In genomic region chr12:123655420-123655819, GRCh38 we compare ENCODE assay signal across 10 cellular contexts. TPM values are rescaled to one million over a fixed set of nuclear protein-coding genes. Genes with fewer than 3 reads are reported as not detected.
DNase-seq lines count a peak whose midpoint lies in the region; ATAC-seq and TF ChIP-seq lines count a peak whose summit lies in the region.
"Had no signal": no experiment of that assay in that cellular context is flagged by ENCODE, and none has a peak within 500 bp of the region (broad histone marks: within the 10 kb centered on the region; RNA-seq: fewer than 3 reads in every experiment).

No MANE protein-coding gene starts in this region.

- H3K27me3 ChIP-seq in psoas muscle (ENCODE audit: insufficient read depth in 3 of 3, low read length in 2 of 3) = no peaks in the 10 kb centered on the region
- H3K27me3 ChIP-seq in effector memory CD4-positive, alpha-beta T cell (replicated peaks; ENCODE audit: control insufficient read depth, insufficient read depth, low read length, poor library complexity, severe bottlenecking) = no peaks in the 10 kb centered on the region

- H3K27ac Mint-ChIP-seq in natural killer cell = no peak overlapping the region
- H3K27ac Mint-ChIP-seq: activated CD4-positive, alpha-beta T cell treated with anti-CD3 and anti-CD28 coated beads, Interleukin-2, amount 10 ng/mL, durations not matched to agents 24 days and 14 days; activated naive CD8-positive, alpha-beta T cell treated with anti-CD3 and anti-CD28 coated beads, Interleukin-2, amount 10 ng/mL, durations not matched to agents 7 days and 5 days had no signal

- peaks cover 2 to 88% of the 10 kb centered on the region in 2 donors for H3K36me3 ChIP-seq in psoas muscle (ENCODE audit: insufficient read depth in 1 of 2, low read depth in 1 of 2)
- H3K36me3 ChIP-seq in effector memory CD4-positive, alpha-beta T cell (ENCODE audit: control insufficient read depth, insufficient read depth, low read length) = peaks cover 27% of the 10 kb centered on the region

- 50 to 54% (median 54%) methylated on average over 5 of the region's 5 CpGs for WGBS in psoas muscle, 3 donors

- H3K9me3 Mint-ChIP-seq in natural killer cell = no peaks in the 10 kb centered on the region
- H3K9me3 Mint-ChIP-seq: activated CD4-positive, alpha-beta T cell treated with anti-CD3 and anti-CD28 coated beads, Interleukin-2, amount 10 ng/mL, durations not matched to agents 24 days and 14 days; activated naive CD8-positive, alpha-beta T cell treated with anti-CD3 and anti-CD28 coated beads, Interleukin-2, amount 10 ng/mL, durations not matched to agents 7 days and 5 days had no signal

- H3K36me3 Mint-ChIP-seq in natural killer cell = peaks cover 11% of the 10 kb centered on the region

- peak; percentile 40 for DNase-seq in GM19238 (ENCODE audit: insufficient read length, low spot score)
- DNase-seq in psoas muscle = no peak
- DNase-seq in NCI-H2227 (lab: John Stamatoyannopoulos, UW; ENCODE audit: unreplicated experiment) = no peak
- DNase-seq in effector memory CD4-positive, alpha-beta T cell = no peak
- DNase-seq in natural killer cell = no peak
- DNase-seq: activated CD4-positive, alpha-beta T cell treated with anti-CD3 and anti-CD28 coated beads, Interleukin-2, amount 10 ng/mL, durations not matched to agents 24 days and 14 days; activated naive CD8-positive, alpha-beta T cell treated with anti-CD3 and anti-CD28 coated beads, Interleukin-2, amount 10 ng/mL, durations not matched to agents 7 days and 5 days; NCI-H1048 had no signal

- H3K4me1 Mint-ChIP-seq in natural killer cell = no peaks in the 10 kb centered on the region

- H3K4me3 Mint-ChIP-seq in natural killer cell = no peak overlapping the region
- H3K4me3 Mint-ChIP-seq: activated CD4-positive, alpha-beta T cell treated with anti-CD3 and anti-CD28 coated beads, Interleukin-2, amount 10 ng/mL, durations not matched to agents 24 days and 14 days; activated naive CD8-positive, alpha-beta T cell treated with anti-CD3 and anti-CD28 coated beads, Interleukin-2, amount 10 ng/mL, durations not matched to agents 7 days and 5 days had no signal

- H3K4me1 ChIP-seq in psoas muscle = peaks cover 10% of the 10 kb centered on the region
- H3K4me1 ChIP-seq in effector memory CD4-positive, alpha-beta T cell (ENCODE audit: control insufficient read depth, insufficient read depth, low read length, poor library complexity, severe bottlenecking) = no peaks in the 10 kb centered on the region

- no peaks in the 10 kb centered on the region for H3K27me3 Mint-ChIP-seq in natural killer cell (ENCODE audit: low read depth in 2 of 2)
- H3K27me3 Mint-ChIP-seq: activated CD4-positive, alpha-beta T cell treated with anti-CD3 and anti-CD28 coated beads, Interleukin-2, amount 10 ng/mL, durations not matched to agents 24 days and 14 days; activated naive CD8-positive, alpha-beta T cell treated with anti-CD3 and anti-CD28 coated beads, Interleukin-2, amount 10 ng/mL, durations not matched to agents 7 days and 5 days had no signal

- H3K27ac ChIP-seq in psoas muscle = no peak overlapping the region
- no peak overlapping the region for H3K27ac ChIP-seq in effector memory CD4-positive, alpha-beta T cell (ENCODE audit: insufficient read depth, low read length, poor library complexity, severe bottlenecking)

- ATAC-seq in HG02642 (IDR thresholded peaks at IDR 0.05; ENCODE audit: poor library complexity, unreplicated experiment) = peak; percentile 81
- ATAC-seq in HG03521 (IDR thresholded peaks at IDR 0.05; ENCODE audit: unreplicated experiment) = peak; percentile 85
- ATAC-seq in psoas muscle = peak in 3 of 4 donors; percentile 30 to 48 (median 35)
- no peak for ATAC-seq in natural killer cell

- no peak overlapping the region for H3K4me3 ChIP-seq in psoas muscle
- H3K4me3 ChIP-seq in effector memory CD4-positive, alpha-beta T cell (ENCODE audit: insufficient read depth, low read depth, low read length, poor library complexity, severe bottlenecking) = no peak overlapping the region

- H3K9me3 ChIP-seq in psoas muscle = no peaks in the 10 kb centered on the region
- no peaks in the 10 kb centered on the region for H3K9me3 ChIP-seq in effector memory CD4-positive, alpha-beta T cell (ENCODE audit: control insufficient read depth, low read length)

- intact Hi-C loops in psoas muscle (cut with DNase I) = no loop called here
- intact Hi-C loops in natural killer cell (cut with micrococcal nuclease) = no loop called here

- TF ChIP-seq CTCF in psoas muscle (IDR thresholded peaks at IDR 0.05) = no peak
- no peak for TF ChIP-seq CTCF in natural killer cell (IDR thresholded peaks at IDR 0.05)

RNA-seq across cellular contexts. Expression of gene TCTN2, which starts 15.5 kb away (rescaled TPM):
- total RNA-seq in psoas muscle (1 to 10 TPM; 1.4 to 2.4 (median 1.7) TPM), natural killer cell (1 to 10 TPM; 3.2 to 7.3 (median 4.6) TPM)
- 1 to 10 TPM; 1.1 to 8.1 (median 2.8) TPM for polyA plus RNA-seq in psoas muscle

RNA-seq across cellular contexts. Expression of gene GTF2H3, which starts 21.8 kb away (rescaled TPM):
- total RNA-seq in psoas muscle (10 to 100 TPM; 10.7 to 18.5 (median 16.9) TPM), natural killer cell (10 to 100 TPM; 12.8 to 21.3 (median 21.2) TPM)
- polyA plus RNA-seq in psoas muscle = 10 to 100 TPM in 2 of 3 donors, 1 to 10 TPM in 1; 5.2 to 24.2 (median 12.3) TPM

RNA-seq across cellular contexts. Expression of gene EIF2B1, which starts 21.9 kb away (rescaled TPM):
- total RNA-seq in psoas muscle = 10 to 100 TPM; 37.3 to 42.7 (median 40.1) TPM
- polyA plus RNA-seq in psoas muscle = 10 to 100 TPM; 27.4 to 48.2 (median 38.4) TPM
- total RNA-seq in natural killer cell = 10 to 100 TPM; 50.5 to 55.7 (median 51.0) TPM

RNA-seq across cellular contexts. Expression of gene DDX55, which starts 53.5 kb away (rescaled TPM):
- total RNA-seq in psoas muscle (1 to 10 TPM; 5.1 to 8.0 (median 6.1) TPM), natural killer cell (10 to 100 TPM; 25.9 to 42.7 (median 41.5) TPM)
- polyA plus RNA-seq in psoas muscle = 10 to 100 TPM in 1 of 3 donors, 1 to 10 TPM in 2; 4.2 to 10.5 (median 7.8) TPM

RNA-seq across cellular contexts. Expression of gene ATP6V0A2, which starts 56.7 kb away (rescaled TPM):
- total RNA-seq in psoas muscle (10 to 100 TPM; 11.7 to 20.7 (median 18.8) TPM), natural killer cell (10 to 100 TPM; 47.7 to 69.5 (median 56.5) TPM)
- polyA plus RNA-seq in psoas muscle = 10 to 100 TPM in 1 of 3 donors, 1 to 10 TPM in 2; 5.1 to 12.0 (median 8.4) TPM

Comparison
In these comparisons a context has a peak if more than half of its experiments do, and no peak if none do; other contexts are left out.
1. ATAC-seq: peak in HG02642 (single experiment), HG03521 (single experiment) and psoas muscle (3 of 4); none in natural killer cell (0 of 3).